17 cellular contexts compared by ENCODE assay signal in genomic region chr7:157189405-157189804, GRCh38.
"Had no signal": no experiment of that assay in that cellular context is flagged by ENCODE, and none has a peak within 500 bp of the region (broad histone marks: within the 10 kb centered on the region; RNA-seq: fewer than 3 reads in every experiment).

No MANE protein-coding gene starts in this region.

- H3K4me3 Mint-ChIP-seq: activated CD4-positive, alpha-beta T cell treated with anti-CD3 and anti-CD28 coated beads, Interleukin-2, amount 10 ng/mL, durations not matched to agents 24 days and 14 days; activated naive CD8-positive, alpha-beta T cell had no signal

- H3K9me3 Mint-ChIP-seq: activated CD4-positive, alpha-beta T cell treated with anti-CD3 and anti-CD28 coated beads, Interleukin-2, amount 10 ng/mL, durations not matched to agents 24 days and 14 days had no signal

- ATAC-seq: left lung had no signal

- H3K4me3 ChIP-seq: cardiac muscle cell, left lung, prostate gland, right atrium auricular region, skin epidermis, stomach, vagina had no signal

- DNase-seq: activated CD4-positive, alpha-beta T cell treated with anti-CD3 and anti-CD28 coated beads, Interleukin-2, amount 10 ng/mL, durations not matched to agents 24 days and 14 days; activated CD8-positive, alpha-beta memory T cell treated with anti-CD3 and anti-CD28 coated beads, Interleukin-2, amount 50 U/mL, for 48 hours; activated gamma-delta T cell; dermis blood vessel endothelial cell; effector memory CD4-positive, alpha-beta T cell; foreskin fibroblast; kidney; left lung; stomach; trophoblast cell had no signal

- H3K9me3 ChIP-seq: left lung, prostate gland, right atrium auricular region, stomach, vagina had no signal

- H3K27me3 ChIP-seq: cardiac muscle cell, left lung, right atrium auricular region, stomach, vagina had no signal

- FAIRE-seq: kidney had no signal

- H3K27ac ChIP-seq: cardiac muscle cell, epithelial cell of prostate, left lung, prostate gland, right atrium auricular region, skin epidermis, stomach, vagina had no signal

- H3K4me1 Mint-ChIP-seq: activated CD4-positive, alpha-beta T cell treated with anti-CD3 and anti-CD28 coated beads, Interleukin-2, amount 10 ng/mL, durations not matched to agents 24 days and 14 days had no signal

- H3K27ac Mint-ChIP-seq: activated CD4-positive, alpha-beta T cell treated with anti-CD3 and anti-CD28 coated beads, Interleukin-2, amount 10 ng/mL, durations not matched to agents 24 days and 14 days; activated naive CD8-positive, alpha-beta T cell had no signal

- H3K4me1 ChIP-seq: left lung, prostate gland, right atrium auricular region, stomach, vagina had no signal
